12 cellular contexts compared by ENCODE assay signal in genomic region chr15:28789401-28790114, GRCh38. TPM values are rescaled to one million over a fixed set of nuclear protein-coding genes. Genes with fewer than 3 reads are reported as not detected.
DNase-seq lines count a peak whose midpoint lies in the region; ATAC-seq and TF ChIP-seq lines count a peak whose summit lies in the region.
"Not testable (repeated sequence)": the region's sequence is repeated elsewhere in the genome, so short reads cannot be mapped to it uniquely, and the experiment has no call there.
"Had no signal": no experiment of that assay in that cellular context is flagged by ENCODE, and none has a peak within 500 bp of the region (broad histone marks: within the 10 kb centered on the region; RNA-seq: fewer than 3 reads in every experiment).

No MANE protein-coding gene starts in this region.

- POLR2A ChIA-PET in AG04450 (lab: Yijun Ruan, JAX); WTC11 (lab: Charles Lee): not testable (repeated sequence)

- TF ChIP-seq POLR2A in esophagus muscularis mucosa (IDR thresholded peaks at IDR 0.05; ENCODE audit: low read depth), result not testable (repeated sequence)

- not testable (repeated sequence) for H3K36me3 ChIP-seq in HUES48 (ENCODE audit: control insufficient read depth, insufficient read depth, low read length); esophagus muscularis mucosa

- peaks cover 14% of the 10 kb centered on the region for H3K27me3 Mint-ChIP-seq in WTC11 (ENCODE audit: low read depth)

- not testable (repeated sequence) for H3K27me3 ChIP-seq in AG04450 (ENCODE audit: control insufficient read depth, insufficient read depth, low read length); HUES48 (ENCODE audit: control insufficient read depth, insufficient read depth, low read length)
- H3K27me3 ChIP-seq in esophagus muscularis mucosa, result peaks cover 0 to 12% (median 0%) of the 10 kb centered on the region in 4 donors

- H3K36me3 Mint-ChIP-seq in WTC11, result not testable (repeated sequence)

- not testable (repeated sequence) for H3K4me1 Mint-ChIP-seq in WTC11

- not testable (repeated sequence) for TF ChIP-seq EP300 in esophagus muscularis mucosa (IDR thresholded peaks at IDR 0.05)

- not testable (repeated sequence) for H3K4me1 ChIP-seq in HUES48 (ENCODE audit: control insufficient read depth, insufficient read depth, low read length); esophagus muscularis mucosa

- not testable (repeated sequence) for DNase-seq in AG04450 (ENCODE audit: low read depth, low spot score); WTC11 (ENCODE audit: low spot score); esophagus muscularis mucosa (ENCODE audit: extremely low spot score); sciatic nerve (ENCODE audit: low spot score)
- peak; percentile 90 for DNase-seq in NCI-H345 (lab: John Stamatoyannopoulos, UW)
- DNase-seq in activated naive CD4-positive, alpha-beta T cell treated with Interleukin-2 at 50 U/mL for 16 hours, result peak; percentile 14
- peak; percentile 34 for DNase-seq in inferior parietal cortex (ENCODE audit: extremely low spot score)

- not testable (repeated sequence) for H3K9me3 Mint-ChIP-seq in WTC11

- CTCF ChIA-PET in AG04450 (lab: Charles Lee), result interaction anchor here (0.8 to 1.1 kb wide), 2 partner anchors 310 to 314 kb away, joined by 3 to 4 read pairs; no protein-coding TSS in a partner anchor
- CTCF ChIA-PET in WTC11 (lab: Charles Lee), result not testable (repeated sequence)

- not testable (repeated sequence) for H3K27ac Mint-ChIP-seq in WTC11

- peak overlapping the region; percentile 12; the same call in 1 of the 2 replicates for H3K4me3 Mint-ChIP-seq in WTC11

- not testable (repeated sequence) for H3K27ac ChIP-seq in AG04450 (ENCODE audit: low read depth, low read length); HUES48 (ENCODE audit: low read depth, low read length)
- peak overlapping the region in 2 of 4 donors; percentile 44 to 53 for H3K27ac ChIP-seq in esophagus muscularis mucosa (replicated peaks in 1 of 4)

- not testable (repeated sequence) for H3K4me3 ChIP-seq in AG04450 (ENCODE audit: low read depth, low read length)
- H3K4me3 ChIP-seq in HUES48 (ENCODE audit: low read depth, low read length), result peak overlapping the region; percentile 51
- H3K4me3 ChIP-seq in esophagus muscularis mucosa, result peak overlapping the region; percentile 27 to 43 (median 38)

- peak; percentile 27; the same call in 1 of the 2 replicates for TF ChIP-seq CTCF in AG04450 (IDR thresholded peaks at IDR 0.05; ENCODE audit: low read depth, low read length)
- not testable (repeated sequence) for TF ChIP-seq CTCF in WTC11 (IDR thresholded peaks at IDR 0.05); esophagus muscularis mucosa (IDR thresholded peaks at IDR 0.05)

- 69% methylated on average over 15 of the region's 32 CpGs for WGBS in esophagus muscularis mucosa

- H3K9me3 ChIP-seq in AG04450 (ENCODE audit: control insufficient read depth, insufficient read depth, low read length); HUES48 (ENCODE audit: control insufficient read depth, insufficient read depth, low read length); esophagus muscularis mucosa: not testable (repeated sequence)

- not testable (repeated sequence) for ATAC-seq in WTC11
- peak; percentile 13 for ATAC-seq in sciatic nerve

- intact Hi-C loops in esophagus muscularis mucosa (cut with DNase I); sciatic nerve (cut with DNase I): not testable (repeated sequence)

- H3K9ac ChIP-seq in HUES48 (ENCODE audit: low read depth, low read length), result not testable (repeated sequence)

RNA-seq across cellular contexts. Expression of gene GOLGA6L7, which starts 58.9 kb away (rescaled TPM):
- not detected in 2 replicates for polyA plus RNA-seq in AG04450 (2011; rRNA removed)
- polyA minus RNA-seq in AG04450 (2011; rRNA and poly(A)+ RNA removed), result not detected in 2 replicates
- not detected in 3 replicates for total RNA-seq in WTC11 (2021)
- total RNA-seq in esophagus muscularis mucosa, result not detected
- total RNA-seq in sciatic nerve, result not detected
- total RNA-seq: A172; activated naive CD4-positive, alpha-beta T cell treated with anti-CD3 and anti-CD28 coated beads, Interleukin-2, amount 50 U/mL, for 72 hours; H7; stomach had no signal
- polyA plus RNA-seq: stomach had no signal
